Comparison of ENCODE assay signal across 24 cellular contexts in the genomic region with DNA sequence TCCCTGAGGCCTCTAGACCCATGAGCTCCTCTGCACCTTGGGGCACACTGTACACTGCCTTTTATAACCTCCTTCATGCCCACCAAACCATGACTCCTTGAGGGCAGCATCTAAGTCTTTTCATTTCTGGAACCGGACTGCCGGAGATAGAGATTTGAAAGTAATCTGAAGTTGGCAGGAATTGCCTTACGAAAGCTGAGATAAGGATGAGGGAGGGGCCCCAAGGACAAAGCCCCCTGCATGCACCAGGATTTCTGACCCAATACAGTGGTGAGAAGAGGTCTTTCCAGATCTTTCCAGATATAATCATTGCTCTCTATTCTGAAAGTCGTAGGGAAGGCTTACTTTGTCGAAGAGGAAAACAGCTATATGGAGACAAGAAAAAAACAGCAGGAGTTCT.
DNase-seq lines count a peak whose midpoint lies in the region; ATAC-seq, FAIRE-seq and TF ChIP-seq lines count a peak whose summit lies in the region.
"Had no signal": no experiment of that assay in that cellular context is flagged by ENCODE, and none has a peak within 500 bp of the region (broad histone marks: within the 10 kb centered on the region; RNA-seq: fewer than 3 reads in every experiment).

No MANE protein-coding gene starts in this region.

- POLR2A ChIA-PET in endothelial cell of umbilical vein (lab: Charles Lee) = no interaction called here

- dilution Hi-C loops in endothelial cell of umbilical vein (cut with MboI; ENCODE audit: extremely low pct_ligation_motif_present, low sequenced_read_pairs) = no loop called here

- peaks cover 55% of the 10 kb centered on the region for H3K4me1 Mint-ChIP-seq in activated naive CD8-positive, alpha-beta T cell (ENCODE audit: low read depth)
- H3K4me1 Mint-ChIP-seq in activated naive CD8-positive, alpha-beta T cell treated with anti-CD3 and anti-CD28 coated beads for 36 hours = peaks cover 34% of the 10 kb centered on the region

- H3K9me3 Mint-ChIP-seq in activated naive CD8-positive, alpha-beta T cell (ENCODE audit: low read depth) = no peaks in the 10 kb centered on the region
- peaks cover 3% of the 10 kb centered on the region for H3K9me3 Mint-ChIP-seq in activated naive CD8-positive, alpha-beta T cell treated with anti-CD3 and anti-CD28 coated beads for 36 hours
- H3K9me3 Mint-ChIP-seq: H9 had no signal

- BruUV-seq in endothelial cell of umbilical vein (replicated peaks; lab: Mats Ljungman, UMichigan) = no TSS peak

- intact Hi-C loops in endothelial cell of umbilical vein (cut with micrococcal nuclease) = no loop called here
- intact Hi-C loops in spleen (cut with DNase I; ENCODE audit: low total_unique reads) = no loop called here

- H3K27me3 Mint-ChIP-seq in activated naive CD8-positive, alpha-beta T cell = no peaks in the 10 kb centered on the region
- H3K27me3 Mint-ChIP-seq in activated naive CD8-positive, alpha-beta T cell treated with anti-CD3 and anti-CD28 coated beads for 36 hours = no peaks in the 10 kb centered on the region
- H3K27me3 Mint-ChIP-seq: activated CD4-positive, alpha-beta T cell treated with anti-CD3 and anti-CD28 coated beads, Interleukin-2, amount 10 ng/mL, durations not matched to agents 24 days and 14 days; activated CD8-positive, alpha-beta memory T cell treated with anti-CD3 and anti-CD28 coated beads, Interleukin-2, amount 10 ng/mL, durations not matched to agents 7 days and 5 days had no signal

- H3K4me3 Mint-ChIP-seq in activated naive CD8-positive, alpha-beta T cell = no peak overlapping the region
- H3K4me3 Mint-ChIP-seq in activated naive CD8-positive, alpha-beta T cell treated with anti-CD3 and anti-CD28 coated beads for 36 hours = no peak overlapping the region
- H3K4me3 Mint-ChIP-seq: activated CD4-positive, alpha-beta T cell treated with anti-CD3 and anti-CD28 coated beads, Interleukin-2, amount 10 ng/mL, durations not matched to agents 24 days and 14 days; activated CD8-positive, alpha-beta memory T cell treated with anti-CD3 and anti-CD28 coated beads, Interleukin-2, amount 10 ng/mL, durations not matched to agents 7 days and 5 days; H9 had no signal

- H3K9ac ChIP-seq in endothelial cell of umbilical vein (replicated peaks; ENCODE audit: extremely low read depth, insufficient read depth, low read length) = no peak overlapping the region
- H3K9ac ChIP-seq in rectal smooth muscle tissue (ENCODE audit: low read length) = no peak overlapping the region
- H3K9ac ChIP-seq: SK-N-SH had no signal

- no peak for FAIRE-seq in endothelial cell of umbilical vein (lab: Jason Lieb, UNC)

- H3K79me2 ChIP-seq in endothelial cell of umbilical vein (ENCODE audit: control insufficient read depth, insufficient read depth, low read length) = no peaks in the 10 kb centered on the region

- H3K27me3 ChIP-seq in endothelial cell of umbilical vein (ENCODE audit: control insufficient read depth in 2 of 2, insufficient read depth in 2 of 2, low read length in 2 of 2) = no peaks in the 10 kb centered on the region
- no peaks in the 10 kb centered on the region for H3K27me3 ChIP-seq in rectal smooth muscle tissue (ENCODE audit: control insufficient read depth, insufficient read depth, low read length)
- H3K27me3 ChIP-seq in spleen (replicated peaks in 1 of 7) = no peaks in the 10 kb centered on the region
- H3K27me3 ChIP-seq: ascending aorta, gastroesophageal sphincter had no signal

- no peak for TF ChIP-seq POLR2A in endothelial cell of umbilical vein (IDR thresholded peaks at IDR 0.05; ENCODE audit: low read depth, low read length)
- no peak for TF ChIP-seq POLR2A in spleen (IDR thresholded peaks at IDR 0.05)

- no peaks in the 10 kb centered on the region for H3K9me1 ChIP-seq in endothelial cell of umbilical vein (replicated peaks; ENCODE audit: control insufficient read depth, extremely low read depth, insufficient read depth, low read length)

- no peaks in the 10 kb centered on the region for H4K20me1 ChIP-seq in endothelial cell of umbilical vein (replicated peaks; ENCODE audit: control insufficient read depth, extremely low read depth, insufficient read depth, low read length)

- H3K4me2 ChIP-seq in endothelial cell of umbilical vein (ENCODE audit: insufficient read depth, low read length) = no peak overlapping the region
- H3K4me2 ChIP-seq: SK-N-SH had no signal

- ATAC-seq in GM21515 (IDR thresholded peaks at IDR 0.05; ENCODE audit: unreplicated experiment) = no peak
- ATAC-seq in HG03159 (IDR thresholded peaks at IDR 0.05; ENCODE audit: unreplicated experiment) = no peak
- ATAC-seq: activated CD8-positive, alpha-beta memory T cell treated with anti-CD3 and anti-CD28 coated beads, Interleukin-2, amount 10 ng/mL, durations not matched to agents 7 days and 5 days; gastroesophageal sphincter had no signal

- no peaks in the 10 kb centered on the region for H3K9me3 ChIP-seq in endothelial cell of umbilical vein (replicated peaks; ENCODE audit: control insufficient read depth, insufficient read depth, low read length)
- H3K9me3 ChIP-seq in spleen = no peaks in the 10 kb centered on the region
- H3K9me3 ChIP-seq: ascending aorta, gastroesophageal sphincter, SK-N-SH had no signal

- H3K36me3 ChIP-seq in endothelial cell of umbilical vein (ENCODE audit: control insufficient read depth in 2 of 2, extremely low read depth in 1 of 2, insufficient read depth in 2 of 2, low read length in 2 of 2) (no peaks in the 10 kb centered on the region), rectal smooth muscle tissue (ENCODE audit: control insufficient read depth, insufficient read depth, low read length) (no peaks in the 10 kb centered on the region), spleen (no peaks in the 10 kb centered on the region)
- H3K36me3 ChIP-seq: ascending aorta, gastroesophageal sphincter had no signal

- H3K27ac Mint-ChIP-seq in activated naive CD8-positive, alpha-beta T cell = peak overlapping the region; percentile 50
- H3K27ac Mint-ChIP-seq in activated naive CD8-positive, alpha-beta T cell treated with anti-CD3 and anti-CD28 coated beads for 36 hours = no peak overlapping the region
- H3K27ac Mint-ChIP-seq: activated CD4-positive, alpha-beta T cell treated with anti-CD3 and anti-CD28 coated beads, Interleukin-2, amount 10 ng/mL, durations not matched to agents 24 days and 14 days; activated CD8-positive, alpha-beta memory T cell treated with anti-CD3 and anti-CD28 coated beads, Interleukin-2, amount 10 ng/mL, durations not matched to agents 7 days and 5 days had no signal

- no peak overlapping the region for H3K4me3 ChIP-seq in endothelial cell of umbilical vein (replicated peaks in 1 of 3; ENCODE audit: insufficient read depth in 1 of 3, low read depth in 1 of 3, low read length in 3 of 3)
- H3K4me3 ChIP-seq in rectal smooth muscle tissue (ENCODE audit: low read length) = no peak overlapping the region
- no peak overlapping the region for H3K4me3 ChIP-seq in spleen
- H3K4me3 ChIP-seq: ascending aorta had no signal

- peak overlapping the region; percentile 73 for H2AFZ ChIP-seq in endothelial cell of umbilical vein (ENCODE audit: low read depth, low read length)

- H3K4me1 ChIP-seq in endothelial cell of umbilical vein (ENCODE audit: control insufficient read depth, extremely low read depth, insufficient read depth, low read length) = peaks cover 11% of the 10 kb centered on the region
- H3K4me1 ChIP-seq in rectal smooth muscle tissue (ENCODE audit: control insufficient read depth, insufficient read depth, low read length) = peaks cover 14% of the 10 kb centered on the region
- H3K4me1 ChIP-seq in spleen = peaks cover 22 to 48% (median 41%) of the 10 kb centered on the region in 6 donors

- CTCF ChIA-PET in endothelial cell of umbilical vein (lab: Charles Lee) = interaction anchor here (0.6 to 1.6 kb wide), 5 partner anchors 14 to 87 kb away, joined by 3 to 4 read pairs (median 3); no protein-coding TSS in a partner anchor

- 59 to 76% (median 63%) methylated on average over 5 of the region's 5 CpGs for WGBS in spleen, 5 donors

- no peaks in the 10 kb centered on the region for H3K36me3 Mint-ChIP-seq in activated naive CD8-positive, alpha-beta T cell
- no peaks in the 10 kb centered on the region for H3K36me3 Mint-ChIP-seq in activated naive CD8-positive, alpha-beta T cell treated with anti-CD3 and anti-CD28 coated beads for 36 hours

- TF ChIP-seq CTCF in endothelial cell of umbilical vein (IDR thresholded peaks at IDR 0.05; ENCODE audit: extremely low read depth in 1 of 2, insufficient read depth in 1 of 2, low read depth in 1 of 2, low read length in 2 of 2) = no peak
- no peak for TF ChIP-seq CTCF in spleen (IDR thresholded peaks at IDR 0.05 in 8 of 11, conservative IDR thresholded peaks at IDR 0.05 in 3 of 11)

- DNase-seq in activated naive CD8-positive, alpha-beta T cell treated with anti-CD3 and anti-CD28 coated beads for 36 hours = no peak
- no peak for DNase-seq in endothelial cell of umbilical vein (ENCODE audit: low read depth, low spot score)
- DNase-seq in spleen = no peak
- DNase-seq in globus pallidus (ENCODE audit: low spot score) = no peak
- DNase-seq: activated CD4-positive, alpha-beta T cell treated with anti-CD3 and anti-CD28 coated beads, Interleukin-2, amount 10 ng/mL, durations not matched to agents 24 days and 14 days; activated CD8-positive, alpha-beta memory T cell treated with anti-CD3 and anti-CD28 coated beads, Interleukin-2, amount 10 ng/mL, durations not matched to agents 7 days and 5 days; activated naive CD4-positive, alpha-beta T cell treated with anti-CD3 and anti-CD28 coated beads, Interleukin-2, amount 50 U/mL, for 16 hours; effector CD8-positive, alpha-beta T cell; KBM-7; kidney glomerular epithelial cell; mammary epithelial cell; NCI-H524; SK-N-SH; T-helper 2 cell had no signal

- H3K27ac ChIP-seq in endothelial cell of umbilical vein (ENCODE audit: insufficient read depth, low read depth, low read length) (no peak overlapping the region), rectal smooth muscle tissue (ENCODE audit: low read depth, low read length) (peak overlapping the region; percentile 64), spleen (peak overlapping the region in 1 of 8 donors; percentile 54)
- H3K27ac ChIP-seq: 22Rv1, ascending aorta, RWPE1, VCaP had no signal

TF ChIP-seq in endothelial cell of umbilical vein, 7 proteins besides CTCF, POLR2A, EP300 and RAD21 (continues in another document):
- TF ChIP-seq POLR2AphosphoS5 (IDR thresholded peaks at IDR 0.05; ENCODE audit: insufficient read depth, low read depth, low read length) (no peak), EZH2 (IDR thresholded peaks at IDR 0.05; ENCODE audit: borderline replicate concordance, low read depth, low read length, severe bottlenecking) (no peak), MYC (IDR thresholded peaks at IDR 0.05; ENCODE audit: low read depth, low read length) (no peak), JUN (IDR thresholded peaks at IDR 0.05; ENCODE audit: borderline replicate concordance, insufficient read depth, insufficient read length, low read depth) (no peak), GATA2 (IDR thresholded peaks at IDR 0.05; ENCODE audit: insufficient read depth, insufficient read length, low read depth, low read length) (no peak), FOS (IDR thresholded peaks at IDR 0.05; ENCODE audit: borderline replicate concordance, insufficient read depth, low read length) (no peak)
